In genomic region chr17:69245617-69246016, GRCh38 we compare ENCODE assay signal across 14 cellular contexts.
"Had no signal": no experiment of that assay in that cellular context is flagged by ENCODE, and none has a peak within 500 bp of the region (broad histone marks: within the 10 kb centered on the region; RNA-seq: fewer than 3 reads in every experiment).

No MANE protein-coding gene starts in this region.

- H3K27ac ChIP-seq: brain microvascular endothelial cell, gastroesophageal sphincter, neural progenitor cell, parathyroid adenoma, thoracic aorta had no signal

- H3K27me3 ChIP-seq: brain microvascular endothelial cell, gastroesophageal sphincter, neural progenitor cell had no signal

- H3K36me3 ChIP-seq: brain microvascular endothelial cell, neural progenitor cell, thoracic aorta had no signal

- H3K4me3 ChIP-seq: gastroesophageal sphincter, lung, neural progenitor cell, thoracic aorta had no signal

- ATAC-seq: gastroesophageal sphincter; left colon; stimulated activated effector memory CD8-positive, alpha-beta T cell treated with anti-CD3 and anti-CD28 coated beads, Interleukin-12 subunit alpha, Interleukin-12 subunit beta, amount 100 ng/mL, for 72 hours had no signal

- H3K9me3 ChIP-seq: gastroesophageal sphincter, thoracic aorta had no signal

- DNase-seq: activated CD4-positive, alpha-beta T cell treated with anti-CD3 and anti-CD28 coated beads for 1 hour; activated CD4-positive, alpha-beta T cell treated with anti-CD3 and anti-CD28 coated beads, Interleukin-2, amount 50 U/mL, for 4 hours; activated naive CD4-positive, alpha-beta T cell treated with Interleukin-2 at 50 U/mL for 16 hours; activated T-cell treated with anti-CD3 and anti-CD28 coated beads for 4 hours; anterior cingulate cortex; brain microvascular endothelial cell; effector memory CD4-positive, alpha-beta T cell; left colon had no signal

- H3K4me2 ChIP-seq: neural progenitor cell had no signal

- H3K4me1 ChIP-seq: gastroesophageal sphincter, neural progenitor cell, parathyroid adenoma had no signal

- H3K9ac ChIP-seq: neural progenitor cell, parathyroid adenoma had no signal
